Comparison of ENCODE assay signal across 8 cellular contexts in genomic region chr12:56189918-56190694, GRCh38. TPM values are rescaled to one million over a fixed set of nuclear protein-coding genes. Genes with fewer than 3 reads are reported as not detected.
A peak's percentile ranks its signal among the peaks of the same experiment; 100 is the strongest.
DNase-seq lines count a peak whose midpoint lies in the region; ATAC-seq and TF ChIP-seq lines count a peak whose summit lies in the region.

No MANE protein-coding gene starts in this region.

- H3K4me1 ChIP-seq in OCI-LY7 (ENCODE audit: insufficient read depth, low read length, poor library complexity, severe bottlenecking) (peaks cover 40% of the 10 kb centered on the region), mucosa of descending colon (ENCODE audit: low read depth) (peaks cover 21% of the 10 kb centered on the region)

- peak; percentile 79 for DNase-seq in HuH-7.5 (ENCODE audit: low spot score)
- DNase-seq in OCI-LY7 (ENCODE audit: low spot score) = peak; percentile 79
- peak; percentile 90 for DNase-seq in activated T-cell treated with anti-CD3 and anti-CD28 coated beads for 48 hours (ENCODE audit: low read depth)
- DNase-seq in erythroblast (lab: John Stamatoyannopoulos, UW) = peak; percentile 90 to 93
- DNase-seq in mucosa of descending colon = peak; percentile 85 to 93 (median 87)
- DNase-seq in stimulated activated CD8-positive, alpha-beta memory T cell treated with anti-CD3 and anti-CD28 coated beads, Interleukin-2, amount 100 ng/mL, for 1 hour (ENCODE audit: low read depth in 2 of 2) = peak; percentile 39 to 50

- H3K9me3 ChIP-seq in OCI-LY7 (ENCODE audit: low read length) (no peaks in the 10 kb centered on the region), mucosa of descending colon (no peaks in the 10 kb centered on the region)

- CTCF ChIA-PET in OCI-LY7 (lab: Charles Lee; ENCODE audit: unreplicated experiment) = interaction anchor here (0.6 to 2.5 kb wide), 12 partner anchors 18 to 1153 kb away, joined by 3 to 23 read pairs (median 6); partner anchors contain the start of genes RNF41, RPL41 and ZC3H10

- H3K79me2 ChIP-seq in OCI-LY7 (ENCODE audit: insufficient read depth, low read depth, low read length) = peaks cover 31% of the 10 kb centered on the region

- intact Hi-C loops in OCI-LY7 (cut with micrococcal nuclease; ENCODE audit: unreplicated experiment) (loop anchor here (1.0 to 5.0 kb wide), 5 partner anchors 31 to 451 kb away; partner anchors contain the start of gene MYL6), mucosa of descending colon (cut with DNase I, micrococcal nuclease) (loop anchor here in 1 of 2 donors (10.0 kb wide), 1 partner anchor 65 kb away; the partner anchor contains the start of gene ESYT1)

- BruUV-seq in OCI-LY7 (replicated peaks; lab: Mats Ljungman, UMichigan) = no TSS peak

- H3K4me3 ChIP-seq in OCI-LY7 (ENCODE audit: low read depth, low read length, poor library complexity, severe bottlenecking) (peak overlapping the region; percentile 79), mucosa of descending colon (peak overlapping the region; percentile 31)

- H4K20me1 ChIP-seq in OCI-LY7 (ENCODE audit: insufficient read depth, low read length) = 0 out of 2 replicates have a peak, but pooled peaks cover 4% of the 10 kb centered on the region

- H3K27ac ChIP-seq in C4-2B (peak overlapping the region; percentile 84), OCI-LY7 (ENCODE audit: low read depth, low read length, poor library complexity, severe bottlenecking) (peak overlapping the region; percentile 72)

- POLR2A ChIA-PET in OCI-LY7 (lab: Charles Lee) = interaction anchor here (0.5 to 3.4 kb wide), 11 partner anchors 9 to 1694 kb away, joined by 3 to 22 read pairs (median 4); partner anchors contain the start of genes ESYT1, RNF41, RPL41 and ZC3H10

- TF ChIP-seq CTCF in C4-2B (conservative IDR thresholded peaks at IDR 0.05) = 0 out of 2 replicates have a peak, but pooled peaks have one; percentile 55
- TF ChIP-seq CTCF in OCI-LY7 (conservative IDR thresholded peaks at IDR 0.05; ENCODE audit: low read length) = 0 out of 2 replicates have a peak, but pooled peaks have one; percentile 20
- TF ChIP-seq CTCF in mucosa of descending colon (IDR thresholded peaks at IDR 0.05) = no peak

- peak; percentile 27 for ATAC-seq in GM21390 (IDR thresholded peaks at IDR 0.05; ENCODE audit: unreplicated experiment)
- peak; percentile 64 for ATAC-seq in mucosa of descending colon

- peak overlapping the region; percentile 96 for H3K4me2 ChIP-seq in OCI-LY7 (ENCODE audit: low read length)

- TF ChIP-seq POLR2A in erythroblast (IDR thresholded peaks at IDR 0.05; ENCODE audit: low read length) = peak; percentile 42

- peak overlapping the region; percentile 91 for H2AFZ ChIP-seq in OCI-LY7 (ENCODE audit: low read length)

- H3K9me2 ChIP-seq in OCI-LY7 (ENCODE audit: insufficient read depth, low read length) = no peaks in the 10 kb centered on the region

- H3K36me3 ChIP-seq in OCI-LY7 (ENCODE audit: insufficient read depth, low read length) = peaks cover 23% of the 10 kb centered on the region
- no peaks in the 10 kb centered on the region for H3K36me3 ChIP-seq in mucosa of descending colon (ENCODE audit: low read depth)

RNA-seq across cellular contexts. Expression of gene SMARCC2, which starts 0.8 kb away (rescaled TPM):
- total RNA-seq in OCI-LY7 (2014; rRNA removed; shearing (Covaris generic)) = 59.7 and 68.3 TPM in 2 replicates
- total RNA-seq in OCI-LY7 (2022) (137 and 162 TPM in 2 replicates), mucosa of descending colon (100 to 1,000 TPM in 2 of 3 donors, 10 to 100 TPM in 1; 91.7 to 163 (median 116) TPM)

RNA-seq across cellular contexts. Expression of gene RNF41, which starts 31.6 kb away (rescaled TPM):
- 63.8 and 76.1 TPM in 2 replicates for total RNA-seq in OCI-LY7 (2014; rRNA removed; shearing (Covaris generic))
- total RNA-seq in OCI-LY7 (2022) (43.7 and 45.6 TPM in 2 replicates), mucosa of descending colon (10 to 100 TPM; 30.4 to 51.5 (median 32.1) TPM)

RNA-seq across cellular contexts. Expression of gene MYL6, which starts 31.9 kb away (rescaled TPM):
- 574 and 654 TPM in 2 replicates for total RNA-seq in OCI-LY7 (2014; rRNA removed; shearing (Covaris generic))
- 415 and 468 TPM in 2 replicates for total RNA-seq in OCI-LY7 (2022)
- total RNA-seq in mucosa of descending colon = 1,000 to 10,000 TPM; 1,884 to 3,185 (median 1,894) TPM

RNA-seq across cellular contexts. Expression of gene NABP2, which starts 34.0 kb away (rescaled TPM):
- 37.5 and 46.0 TPM in 2 replicates for total RNA-seq in OCI-LY7 (2014; rRNA removed; shearing (Covaris generic))
- 54.1 and 61.1 TPM in 2 replicates for total RNA-seq in OCI-LY7 (2022)
- total RNA-seq in mucosa of descending colon = 10 to 100 TPM; 22.2 to 37.3 (median 30.2) TPM

RNA-seq across cellular contexts. Expression of gene MYL6B, which starts 37.7 kb away (rescaled TPM):
- 56.6 and 105 TPM in 2 replicates for total RNA-seq in OCI-LY7 (2014; rRNA removed; shearing (Covaris generic))
- total RNA-seq in OCI-LY7 (2022) = 62.6 and 77.6 TPM in 2 replicates
- 10 to 100 TPM; 13.0 to 39.8 (median 22.7) TPM for total RNA-seq in mucosa of descending colon

Comparison
In these comparisons a context has a peak if more than half of its experiments do, and no peak if none do; other contexts are left out.
1. Peak in every context shown above with its lines: DNase-seq, ATAC-seq, H3K4me3 ChIP-seq and H3K27ac ChIP-seq.